Comparison of ENCODE assay signal across 8 cellular contexts in genomic region chr6:117829594-117830319, GRCh38.
DNase-seq lines count a peak whose midpoint lies in the region; ATAC-seq and TF ChIP-seq lines count a peak whose summit lies in the region.

No MANE protein-coding gene starts in this region.

- in situ Hi-C loops in HAP-1 (cut with MboI; ENCODE audit: low sequenced_read_pairs) = loop anchor here (10.0 to 25.0 kb wide), 3 partner anchors 385 to 683 kb away; no protein-coding TSS in a partner anchor
- in situ Hi-C loops in Panc1 (cut with HindIII; ENCODE audit: low pct_unique_long_range_greater_than_20kb, low sequenced_read_pairs) = no loop called here

- CTCF ChIA-PET in Panc1 (lab: Charles Lee) = interaction anchor here (0.6 kb wide), 1 partner anchor 484 kb away, joined by 4 read pairs; no protein-coding TSS in a partner anchor

- H3K27ac ChIP-seq in Panc1 (ENCODE audit: low read length) = no peak overlapping the region

- H3K4me3 ChIP-seq in HAP-1 (peak overlapping the region; percentile 29), Panc1 (ENCODE audit: low read depth in 2 of 2, low read length in 2 of 2) (peak overlapping the region; percentile 29 to 37; a peak in 3 of 4 replicates)

- peak; percentile 70 for DNase-seq in D341Med (ENCODE audit: low spot score)
- DNase-seq in HAP-1 (ENCODE audit: low spot score in 2 of 2) = peak; percentile 33 to 70
- DNase-seq in Panc1 (ENCODE audit: low read depth, low spot score) = no peak
- DNase-seq in glomerular visceral epithelial cell (ENCODE audit: extremely low spot score) = peak; percentile 46
- no peak for DNase-seq in activated CD4-positive, alpha-beta T cell treated with anti-CD3 and anti-CD28 coated beads, Interleukin-2, amount 50 U/mL, for 1 hour
- DNase-seq in SHP77 treated with DMSO at 0.1 percent for 48 hours (lab: John Stamatoyannopoulos, UW) = no peak

- intact Hi-C loops in Panc1 (cut with micrococcal nuclease; ENCODE audit: unreplicated experiment) = loop anchor here (10.0 kb wide), 1 partner anchor 485 kb away; no protein-coding TSS in a partner anchor

- peak; percentile 36; the same call in 1 of the 2 replicates for TF ChIP-seq CTCF in Panc1 (IDR thresholded peaks at IDR 0.05)

- ATAC-seq in Panc1 (0 out of 2 replicates have a peak, but pooled peaks have one; percentile 75), HG03571 (IDR thresholded peaks at IDR 0.05; ENCODE audit: unreplicated experiment) (no peak), GM21737 (IDR thresholded peaks at IDR 0.05; ENCODE audit: unreplicated experiment) (no peak)

- H3K4me1 ChIP-seq in HAP-1 (0 out of 2 replicates have a peak, but pooled peaks cover 2% of the 10 kb centered on the region), Panc1 (ENCODE audit: control insufficient read depth, insufficient read depth, low read length) (no peaks in the 10 kb centered on the region)

- H3K27me3 ChIP-seq in HAP-1 (ENCODE audit: low read depth) (peaks cover 8% of the 10 kb centered on the region), Panc1 (ENCODE audit: control insufficient read depth, insufficient read depth, low read length) (no peaks in the 10 kb centered on the region)

- no peaks in the 10 kb centered on the region for H3K9me3 ChIP-seq in HAP-1
- 0 out of 2 replicates have a peak, but pooled peaks cover 6% of the 10 kb centered on the region for H3K9me3 ChIP-seq in Panc1 (ENCODE audit: control insufficient read depth, insufficient read depth, low read depth, low read length)

- no TSS peak for BruUV-seq in Panc1 (replicated peaks; lab: Mats Ljungman, UMichigan)

- POLR2A ChIA-PET in Panc1 (lab: Charles Lee) = no interaction called here

- no peaks in the 10 kb centered on the region for H3K36me3 ChIP-seq in HAP-1 (replicated peaks)
- no peaks in the 10 kb centered on the region for H3K36me3 ChIP-seq in Panc1 (ENCODE audit: control insufficient read depth, insufficient read depth, low read length)

Comparison
In these comparisons a context has a peak if more than half of its experiments do, and no peak if none do; other contexts are left out.
1. DNase-seq: peak in D341Med (single experiment), HAP-1 (2 of 2) and glomerular visceral epithelial cell (single experiment); none in Panc1 (single experiment), activated CD4-positive, alpha-beta T cell treated with anti-CD3 and anti-CD28 coated beads, Interleukin-2, amount 50 U/mL, for 1 hour (single experiment) and SHP77 treated with DMSO at 0.1 percent for 48 hours (single experiment).